Comparison of ENCODE assay signal across 16 cellular contexts in genomic region chr3:172560026-172560425, GRCh38. TPM values are rescaled to one million over a fixed set of nuclear protein-coding genes. Genes with fewer than 3 reads are reported as not detected.
DNase-seq lines count a peak whose midpoint lies in the region; ATAC-seq and TF ChIP-seq lines count a peak whose summit lies in the region.
"Had no signal": no experiment of that assay in that cellular context is flagged by ENCODE, and none has a peak within 500 bp of the region (broad histone marks: within the 10 kb centered on the region; RNA-seq: fewer than 3 reads in every experiment).

No MANE protein-coding gene starts in this region.

- no peak overlapping the region for H3K27ac Mint-ChIP-seq in activated CD4-positive, alpha-beta memory T cell treated with anti-CD3 and anti-CD28 coated beads for 36 hours
- no peak overlapping the region for H3K27ac Mint-ChIP-seq in natural killer cell
- H3K27ac Mint-ChIP-seq: CD8-positive, alpha-beta T cell had no signal

- H3K4me2 ChIP-seq in PC-3 (ENCODE audit: low read length): no peak overlapping the region
- H3K4me2 ChIP-seq: KMS-11 had no signal

- H3K27me3 ChIP-seq in PC-3 (ENCODE audit: low read length): no peaks in the 10 kb centered on the region
- H3K27me3 ChIP-seq in right lobe of liver: no peaks in the 10 kb centered on the region

- H3K27ac ChIP-seq in PC-3 (ENCODE audit: low read length) (peak overlapping the region; percentile 2; the same call in 1 of the 2 replicates), right lobe of liver (peak overlapping the region in 2 of 3 donors; percentile 1 to 93)
- H3K27ac ChIP-seq: HL-60, KMS-11 had no signal

- WGBS in right lobe of liver (ENCODE audit: insufficient coverage, low coverage, low lambda C conversion rate, missing lambda C conversion rate): 66% methylated on average over 3 of the region's 4 CpGs

- TF ChIP-seq CTCF in PC-3 (conservative IDR thresholded peaks at IDR 0.05; ENCODE audit: low read depth, low read length): no peak
- no peak for TF ChIP-seq CTCF in choroid plexus epithelial cell (conservative IDR thresholded peaks at IDR 0.05; ENCODE audit: low read depth, low read length)
- TF ChIP-seq CTCF in right lobe of liver (IDR thresholded peaks at IDR 0.05): no peak
- TF ChIP-seq CTCF in natural killer cell (IDR thresholded peaks at IDR 0.05): no peak

- H3K4me1 ChIP-seq in PC-3 (ENCODE audit: insufficient read depth, low read length) (peaks cover 44% of the 10 kb centered on the region), right lobe of liver (peaks cover 3 to 69% (median 31%) of the 10 kb centered on the region in 4 donors)

- CTCF ChIA-PET in PC-3 (lab: Charles Lee): no interaction called here
- CTCF ChIA-PET in activated CD4-positive, alpha-beta memory T cell treated with anti-CD3 and anti-CD28 coated beads for 36 hours (lab: Charles Lee): interaction anchor here (3.8 kb wide), 1 partner anchor 35 kb away, joined by 21 read pairs; no protein-coding TSS in a partner anchor

- no peaks in the 10 kb centered on the region for H3F3A ChIP-seq in PC-3 (ENCODE audit: low read length, unreplicated experiment)

- ATAC-seq in PC-3: no peak
- no peak for ATAC-seq in right lobe of liver
- no peak for ATAC-seq in natural killer cell
- ATAC-seq: CD8-positive, alpha-beta T cell had no signal

- peak; percentile 13 for DNase-seq in COLO829 (ENCODE audit: low spot score)
- peak; percentile 76 for DNase-seq in PC-3
- peak; percentile 26 for DNase-seq in choroid plexus epithelial cell (ENCODE audit: low read depth)
- DNase-seq in right lobe of liver: no peak
- DNase-seq in activated CD4-positive, alpha-beta memory T cell treated with anti-CD3 and anti-CD28 coated beads for 36 hours: no peak
- DNase-seq in natural killer cell: no peak
- no peak for DNase-seq in NCI-H1105 treated with DMSO at 0.1 percent for 48 hours (lab: John Stamatoyannopoulos, UW)
- no peak for DNase-seq in DMS79 treated with DMSO at 0.1 percent for 48 hours (lab: John Stamatoyannopoulos, UW)
- DNase-seq: ACHN; CD8-positive, alpha-beta T cell; GOT3; NCI-H1417; NCI-H1930; NCI-H524 had no signal

- intact Hi-C loops in PC-3 (cut with micrococcal nuclease) (loop anchor here (5.0 kb wide), 1 partner anchor 87 kb away; no protein-coding TSS in a partner anchor), right lobe of liver (cut with DNase I) (no loop called here), natural killer cell (cut with micrococcal nuclease) (no loop called here)
- intact Hi-C loops in activated CD4-positive, alpha-beta memory T cell treated with anti-CD3 and anti-CD28 coated beads for 36 hours (cut with micrococcal nuclease): no loop called here

- no peaks in the 10 kb centered on the region for H3K27me3 Mint-ChIP-seq in activated CD4-positive, alpha-beta memory T cell treated with anti-CD3 and anti-CD28 coated beads for 36 hours
- no peaks in the 10 kb centered on the region for H3K27me3 Mint-ChIP-seq in natural killer cell (ENCODE audit: low read depth in 2 of 2)

- no peaks in the 10 kb centered on the region for H3K9me2 ChIP-seq in PC-3 (replicated peaks; ENCODE audit: low read length)

- BruUV-seq in PC-3 (replicated peaks; lab: Mats Ljungman, UMichigan): no TSS peak

- H3K79me2 ChIP-seq in PC-3 (ENCODE audit: low read length): no peaks in the 10 kb centered on the region

- H3K9me3 ChIP-seq in PC-3 (ENCODE audit: low read length): no peaks in the 10 kb centered on the region
- H3K9me3 ChIP-seq in right lobe of liver: no peaks in the 10 kb centered on the region

- H3K4me3 ChIP-seq in PC-3 (ENCODE audit: low read length) (no peak overlapping the region), choroid plexus epithelial cell (ENCODE audit: low read depth, low read length) (no peak overlapping the region), right lobe of liver (no peak overlapping the region)

- no peak overlapping the region for H3K9ac ChIP-seq in PC-3 (ENCODE audit: low read length)
- H3K9ac ChIP-seq: KMS-11 had no signal

- no peaks in the 10 kb centered on the region for H3K9me3 Mint-ChIP-seq in activated CD4-positive, alpha-beta memory T cell treated with anti-CD3 and anti-CD28 coated beads for 36 hours
- no peaks in the 10 kb centered on the region for H3K9me3 Mint-ChIP-seq in natural killer cell
- H3K9me3 Mint-ChIP-seq: CD8-positive, alpha-beta T cell had no signal

- H3K36me3 ChIP-seq in PC-3 (ENCODE audit: low read depth, low read length): no peaks in the 10 kb centered on the region
- no peaks in the 10 kb centered on the region for H3K36me3 ChIP-seq in right lobe of liver

- H3K36me3 Mint-ChIP-seq in activated CD4-positive, alpha-beta memory T cell treated with anti-CD3 and anti-CD28 coated beads for 36 hours: no peaks in the 10 kb centered on the region
- no peaks in the 10 kb centered on the region for H3K36me3 Mint-ChIP-seq in natural killer cell
- H3K36me3 Mint-ChIP-seq: CD8-positive, alpha-beta T cell had no signal

- no peaks in the 10 kb centered on the region for H4K20me1 ChIP-seq in PC-3 (ENCODE audit: low read length)

- H3K4me1 Mint-ChIP-seq in activated CD4-positive, alpha-beta memory T cell treated with anti-CD3 and anti-CD28 coated beads for 36 hours (ENCODE audit: low read depth): peaks cover 43% of the 10 kb centered on the region
- peaks cover 28 to 35% of the 10 kb centered on the region in 2 donors for H3K4me1 Mint-ChIP-seq in natural killer cell

- no peak overlapping the region for H3K4me3 Mint-ChIP-seq in activated CD4-positive, alpha-beta memory T cell treated with anti-CD3 and anti-CD28 coated beads for 36 hours
- no peak overlapping the region for H3K4me3 Mint-ChIP-seq in natural killer cell
- H3K4me3 Mint-ChIP-seq: CD8-positive, alpha-beta T cell had no signal

- TF ChIP-seq POLR2A in right lobe of liver (IDR thresholded peaks at IDR 0.05): no peak

- POLR2A ChIA-PET in PC-3 (lab: Charles Lee; ENCODE audit: unreplicated experiment): no interaction called here
- POLR2A ChIA-PET in activated CD4-positive, alpha-beta memory T cell treated with anti-CD3 and anti-CD28 coated beads for 36 hours (lab: Charles Lee): no interaction called here

- H2AFZ ChIP-seq in PC-3 (ENCODE audit: low read length): no peak overlapping the region

RNA-seq across cellular contexts. Expression of gene TNFSF10, which starts 36.8 kb away (rescaled TPM):
- total RNA-seq in PC-3 (2014; rRNA removed) (0.58 and 1.2 TPM in 2 replicates), right lobe of liver (10 to 100 TPM; 12.9 to 57.6 (median 40.0) TPM), natural killer cell (10 to 100 TPM in 2 of 3 donors, 1 to 10 TPM in 1; 9.5 to 27.7 (median 18.4) TPM)
- 10 to 100 TPM; 30.1 to 31.8 TPM for total RNA-seq in activated CD4-positive, alpha-beta memory T cell treated with anti-CD3 and anti-CD28 coated beads for 36 hours

Comparison
In these comparisons a context has a peak if more than half of its experiments do, and no peak if none do; other contexts are left out.
1. DNase-seq: peak in COLO829 (single experiment), PC-3 (single experiment) and choroid plexus epithelial cell (single experiment); none in right lobe of liver (0 of 3), activated CD4-positive, alpha-beta memory T cell treated with anti-CD3 and anti-CD28 coated beads for 36 hours (single experiment), natural killer cell (single experiment), NCI-H1105 treated with DMSO at 0.1 percent for 48 hours (single experiment) and DMS79 treated with DMSO at 0.1 percent for 48 hours (single experiment).